28 cellular contexts compared by ENCODE assay signal in genomic region chr18:47407736-47408135, GRCh38.
"Had no signal": no experiment of that assay in that cellular context is flagged by ENCODE, and none has a peak within 500 bp of the region (broad histone marks: within the 10 kb centered on the region; RNA-seq: fewer than 3 reads in every experiment).

No MANE protein-coding gene starts in this region.

- FAIRE-seq: bronchial epithelial cell, TTC549 had no signal

- DNase-seq: activated CD4-positive, alpha-beta memory T cell treated with anti-CD3 and anti-CD28 coated beads, Interleukin-2, amount 10 ng/mL, durations not matched to agents 7 days and 5 days; activated CD4-positive, alpha-beta T cell treated with anti-CD3 and anti-CD28 coated beads for 1 hour; activated CD4-positive, alpha-beta T cell treated with anti-CD3 and anti-CD28 coated beads for 36 hours; activated CD4-positive, alpha-beta T cell treated with anti-CD3 and anti-CD28 coated beads for 48 hours; activated CD4-positive, alpha-beta T cell treated with anti-CD3 and anti-CD28 coated beads, Interleukin-2, amount 10 ng/mL, durations not matched to agents 7 days and 5 days; activated CD4-positive, alpha-beta T cell treated with anti-CD3 and anti-CD28 coated beads, Interleukin-2, amount 50 U/mL, for 48 hours; activated CD4-positive, CD25-positive, alpha-beta regulatory T cell; activated CD8-positive, alpha-beta memory T cell treated with anti-CD3 and anti-CD28 coated beads for 24 hours; activated CD8-positive, alpha-beta memory T cell treated with anti-CD3 and anti-CD28 coated beads, Interleukin-2, amount 10 ng/mL, durations not matched to agents 7 days and 5 days; activated CD8-positive, alpha-beta memory T cell treated with anti-CD3 and anti-CD28 coated beads, Interleukin-2, amount 50 U/mL, for 48 hours; activated CD8-positive, alpha-beta T cell treated with anti-CD3 and anti-CD28 coated beads, Interleukin-2, amount 10 ng/mL, durations not matched to agents 7 days and 5 days; activated effector memory CD4-positive, alpha-beta T cell treated with Interleukin-2 at 50 U/mL for 16 hours; activated gamma-delta T cell; activated naive CD4-positive, alpha-beta T cell treated with anti-CD3 and anti-CD28 coated beads, Interleukin-2, amount 10 ng/mL, durations not matched to agents 7 days and 5 days; activated naive CD4-positive, alpha-beta T cell treated with Interleukin-2 at 50 U/mL for 16 hours; activated naive CD8-positive, alpha-beta T cell treated with anti-CD3 and anti-CD28 coated beads, Interleukin-2, amount 10 ng/mL, durations not matched to agents 7 days and 5 days; activated naive CD8-positive, alpha-beta T cell treated with anti-CD3 and anti-CD28 coated beads, Interleukin-2, amount 50 U/mL, for 24 hours; activated T-cell treated with anti-CD3 and anti-CD28 coated beads, Interleukin-2, amount 50 U/mL, for 24 hours; activated T-cell treated with anti-CD3 and anti-CD28 coated beads, Interleukin-2, amount 50 U/mL, for 48 hours; amygdala; anterior cingulate cortex; caudate nucleus; T-helper 2 cell; T-helper 9 cell had no signal

- ATAC-seq: activated CD4-positive, alpha-beta T cell treated with anti-CD3 and anti-CD28 coated beads for 36 hours; activated CD4-positive, CD25-positive, alpha-beta regulatory T cell treated with anti-CD3 and anti-CD28 coated beads, Interleukin-2, amount 50 U/mL, for 24 hours; activated CD8-positive, alpha-beta memory T cell treated with anti-CD3 and anti-CD28 coated beads, Interleukin-2, amount 10 ng/mL, durations not matched to agents 7 days and 5 days; activated CD8-positive, alpha-beta T cell treated with anti-CD3 and anti-CD28 coated beads, Interleukin-2, amount 10 ng/mL, durations not matched to agents 7 days and 5 days; activated naive CD8-positive, alpha-beta T cell treated with anti-CD3 and anti-CD28 coated beads, Interleukin-2, amount 50 U/mL, for 24 hours; WTC11 had no signal
